In the genomic region with DNA sequence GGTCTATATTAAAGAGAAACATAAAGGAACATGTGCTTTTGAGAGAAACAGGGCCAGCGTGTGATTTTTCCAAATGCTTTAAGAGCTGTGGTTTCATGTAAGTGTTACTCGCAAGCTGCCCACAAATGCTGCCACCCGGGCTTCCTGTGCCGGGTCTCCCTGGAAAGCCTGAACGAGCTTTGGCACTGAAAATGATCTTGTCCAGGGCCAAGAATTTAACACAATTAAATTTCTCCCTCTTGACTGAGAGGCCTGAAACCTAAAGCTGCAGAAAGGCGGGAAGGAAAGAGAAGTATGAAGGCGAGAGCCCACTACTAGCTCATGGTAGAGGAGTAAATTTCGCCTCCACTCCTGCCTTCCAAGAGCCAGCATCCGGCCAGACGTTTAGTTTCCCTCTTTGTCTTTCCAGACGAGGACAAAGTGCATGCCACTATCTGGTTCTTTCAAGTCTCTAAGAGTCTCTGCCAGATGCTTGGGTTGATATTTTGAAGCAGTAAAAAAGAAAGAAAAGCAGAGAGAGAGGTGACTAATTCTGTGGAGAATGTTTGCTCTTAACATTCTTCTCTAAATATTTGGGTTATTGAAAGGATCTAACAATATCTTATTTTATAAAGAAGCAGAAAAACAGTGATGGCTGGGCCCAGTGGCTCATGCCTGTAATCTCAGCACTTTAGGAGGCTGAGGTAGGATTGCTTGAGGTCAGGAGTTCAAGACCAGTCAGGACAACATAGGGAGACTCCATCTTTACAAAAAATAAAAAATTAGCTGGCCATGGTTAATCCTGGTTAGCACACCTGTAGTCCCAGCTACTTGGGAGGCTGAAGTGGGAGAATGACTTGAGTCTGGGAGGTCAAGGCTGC, we compare ENCODE assay signal across 8 cellular contexts.
DNase-seq lines count a peak whose midpoint lies in the region; ATAC-seq and TF ChIP-seq lines count a peak whose summit lies in the region.

No MANE protein-coding gene starts in this region.

- H3K9me3 Mint-ChIP-seq in Caco-2 (ENCODE audit: unreplicated experiment): no peaks in the 10 kb centered on the region
- H3K9me3 Mint-ChIP-seq in activated naive CD8-positive, alpha-beta T cell treated with anti-CD3 and anti-CD28 coated beads for 36 hours: no peaks in the 10 kb centered on the region

- H3K27ac Mint-ChIP-seq in Caco-2 (ENCODE audit: unreplicated experiment): peak overlapping the region; percentile 71
- peak overlapping the region; percentile 70 for H3K27ac Mint-ChIP-seq in activated naive CD8-positive, alpha-beta T cell treated with anti-CD3 and anti-CD28 coated beads for 36 hours

- ATAC-seq in right cardiac atrium (peak; percentile 55 to 62), HG03108 (IDR thresholded peaks at IDR 0.05; ENCODE audit: unreplicated experiment) (no peak), HG02852 (IDR thresholded peaks at IDR 0.05; ENCODE audit: unreplicated experiment) (no peak)

- H3K27me3 ChIP-seq in Caco-2 (replicated peaks; ENCODE audit: control insufficient read depth, insufficient read depth, low read length) (no peaks in the 10 kb centered on the region), right cardiac atrium (ENCODE audit: control insufficient read depth, insufficient read depth) (no peaks in the 10 kb centered on the region)

- POLR2A ChIA-PET in Caco-2 (lab: Charles Lee): interaction anchor here (0.5 to 1.8 kb wide), 7 partner anchors 11 to 1576 kb away, joined by 3 to 16 read pairs (median 6); a partner anchor contains a TSS

- TSS peak; percentile 78 for BruUV-seq in Caco-2 (replicated peaks; lab: Mats Ljungman, UMichigan)

- H3K27me3 Mint-ChIP-seq in Caco-2 (ENCODE audit: insufficient read depth, unreplicated experiment): no peaks in the 10 kb centered on the region
- no peaks in the 10 kb centered on the region for H3K27me3 Mint-ChIP-seq in activated naive CD8-positive, alpha-beta T cell treated with anti-CD3 and anti-CD28 coated beads for 36 hours

- 9% methylated on average over 11 of the region's 11 CpGs for WGBS in right cardiac atrium

- peak; percentile 73 to 76 for DNase-seq in Caco-2
- DNase-seq in Jurkat, Clone E6-1 (ENCODE audit: low read depth, low spot score): peak; percentile 37
- DNase-seq in activated naive CD8-positive, alpha-beta T cell treated with anti-CD3 and anti-CD28 coated beads for 36 hours: peak; percentile 28
- DNase-seq in right cardiac atrium: peak in 1 of 3 donors; percentile 57
- no peak for DNase-seq in germinal center (ENCODE audit: low spot score)

- H3K27ac ChIP-seq in right cardiac atrium (ENCODE audit: low read length) (peak overlapping the region; percentile 30), skin epidermis (peak overlapping the region in 20 of 21 experiments; percentile 2 to 78 (median 56))

- peak overlapping the region; percentile 55 for H3K4me3 Mint-ChIP-seq in Caco-2 (ENCODE audit: unreplicated experiment)
- no peak overlapping the region for H3K4me3 Mint-ChIP-seq in activated naive CD8-positive, alpha-beta T cell treated with anti-CD3 and anti-CD28 coated beads for 36 hours

- H3K36me3 Mint-ChIP-seq in Caco-2 (ENCODE audit: insufficient read depth, unreplicated experiment): peaks cover under 1% of the 10 kb centered on the region
- H3K36me3 Mint-ChIP-seq in activated naive CD8-positive, alpha-beta T cell treated with anti-CD3 and anti-CD28 coated beads for 36 hours: no peaks in the 10 kb centered on the region

- H3K4me3 ChIP-seq in Caco-2 (ENCODE audit: low read depth, low read length) (0 out of 2 replicates have a peak overlapping the region, but pooled peaks have one; percentile 8), right cardiac atrium (ENCODE audit: low read length) (no peak overlapping the region), skin epidermis (no peak overlapping the region)
- H3K4me3 ChIP-seq in Jurkat, Clone E6-1 (ENCODE audit: low read length): no peak overlapping the region

- no peaks in the 10 kb centered on the region for H3K9me3 ChIP-seq in Caco-2
- H3K9me3 ChIP-seq in right cardiac atrium (ENCODE audit: control insufficient read depth, low read length): no peaks in the 10 kb centered on the region

- CTCF ChIA-PET in Caco-2 (lab: Charles Lee): interaction anchor here (1.1 kb wide), 1 partner anchor 12 kb away, joined by 3 read pairs; no protein-coding TSS in a partner anchor

- no peaks in the 10 kb centered on the region for H3K36me3 ChIP-seq in Caco-2 (ENCODE audit: control insufficient read depth, insufficient read depth, low read length)

- H3K4me1 ChIP-seq in Caco-2 (peaks cover 43% of the 10 kb centered on the region), right cardiac atrium (ENCODE audit: control insufficient read depth, insufficient read depth, low read length) (peaks cover 7% of the 10 kb centered on the region)

- intact Hi-C loops in Caco-2 (cut with micrococcal nuclease; ENCODE audit: unreplicated experiment) (loop anchor here (1.0 to 5.0 kb wide), 3 partner anchors 11 to 512 kb away; a partner anchor contains a TSS), right cardiac atrium (cut with DNase I) (loop anchor here in 1 of 4 donors (10.0 kb wide), 1 partner anchor 100 kb away; a partner anchor contains a TSS)

- peaks cover 19% of the 10 kb centered on the region for H3K4me1 Mint-ChIP-seq in Caco-2 (ENCODE audit: low read depth, unreplicated experiment)
- H3K4me1 Mint-ChIP-seq in activated naive CD8-positive, alpha-beta T cell treated with anti-CD3 and anti-CD28 coated beads for 36 hours: peaks cover 17% of the 10 kb centered on the region

- TF ChIP-seq CTCF in Caco-2 (IDR thresholded peaks at IDR 0.05; ENCODE audit: insufficient read depth in 1 of 2, low read depth in 1 of 2, low read length in 1 of 2, severe bottlenecking in 1 of 2, unreplicated experiment in 1 of 2): no peak

Comparison
In these comparisons a context has a peak if more than half of its experiments do, and no peak if none do; other contexts are left out.
1. ATAC-seq: peak in right cardiac atrium (2 of 2); none in HG03108 (single experiment) and HG02852 (single experiment).